25 cellular contexts compared by ENCODE assay signal in genomic region chr5:93721045-93721444, GRCh38. TPM values are rescaled to one million over a fixed set of nuclear protein-coding genes. Genes with fewer than 3 reads are reported as not detected.
DNase-seq lines count a peak whose midpoint lies in the region; ATAC-seq, FAIRE-seq and TF ChIP-seq lines count a peak whose summit lies in the region.
"Had no signal": no experiment of that assay in that cellular context is flagged by ENCODE, and none has a peak within 500 bp of the region (broad histone marks: within the 10 kb centered on the region; RNA-seq: fewer than 3 reads in every experiment).

No MANE protein-coding gene starts in this region.

- H3K36me3 Mint-ChIP-seq in CD8-positive, alpha-beta T cell = no peaks in the 10 kb centered on the region
- H3K36me3 Mint-ChIP-seq in naive thymus-derived CD8-positive, alpha-beta T cell = peaks cover 0 to 12% (median 8%) of the 10 kb centered on the region in 3 donors

- no peak overlapping the region for H3K27ac ChIP-seq in CD8-positive, alpha-beta T cell (ENCODE audit: low read depth, low read length)
- H3K27ac ChIP-seq in RWPE1 = no peak overlapping the region
- H3K27ac ChIP-seq: body of pancreas, HL-60, lower lobe of right lung, prostate gland, sigmoid colon had no signal

- CTCF ChIA-PET in CD8-positive, alpha-beta T cell (lab: Charles Lee) = interaction anchor here (0.9 kb wide), 1 partner anchor 30 kb away, joined by 4 read pairs; no protein-coding TSS in a partner anchor
- CTCF ChIA-PET in RWPE1 (lab: Yijun Ruan, JAX) = no interaction called here

- H3K36me3 ChIP-seq in CD8-positive, alpha-beta T cell (ENCODE audit: insufficient read depth, low read length) = no peaks in the 10 kb centered on the region
- H3K36me3 ChIP-seq in Loucy (ENCODE audit: insufficient read depth, low read length) = no peaks in the 10 kb centered on the region
- H3K36me3 ChIP-seq: lower lobe of right lung, prostate gland, sigmoid colon had no signal

- no peak overlapping the region for H3K4me3 ChIP-seq in CD8-positive, alpha-beta T cell (ENCODE audit: low read depth, low read length)
- H3K4me3 ChIP-seq in Loucy (ENCODE audit: low read length, poor library complexity, severe bottlenecking) = no peak overlapping the region
- H3K4me3 ChIP-seq: body of pancreas, lower lobe of right lung, mucosa of descending colon, prostate gland, sigmoid colon had no signal

- H3K4me3 Mint-ChIP-seq in CD8-positive, alpha-beta T cell = no peak overlapping the region
- H3K4me3 Mint-ChIP-seq in naive thymus-derived CD8-positive, alpha-beta T cell = peak overlapping the region in 1 of 10 donors; percentile 7
- H3K4me3 Mint-ChIP-seq: activated CD4-positive, alpha-beta memory T cell treated with anti-CD3 and anti-CD28 coated beads, Interleukin-2, amount 10 ng/mL, durations not matched to agents 7 days and 5 days; B cell had no signal

- H3K4me2 ChIP-seq in Loucy (ENCODE audit: low read depth, low read length, poor library complexity, severe bottlenecking) = peak overlapping the region; percentile 46

- no peaks in the 10 kb centered on the region for H3F3A ChIP-seq in Loucy (ENCODE audit: low read depth)

- H4K20me1 ChIP-seq in Loucy (ENCODE audit: insufficient read depth, low read length, poor library complexity, severe bottlenecking) = no peaks in the 10 kb centered on the region

- DNase-seq in activated CD4-positive, alpha-beta T cell treated with anti-CD3 and anti-CD28 coated beads for 48 hours = peak; percentile 10
- DNase-seq in activated CD4-positive, alpha-beta T cell treated with anti-CD3 and anti-CD28 coated beads, Interleukin-2, amount 50 U/mL, for 48 hours = no peak
- no peak for DNase-seq in CD8-positive, alpha-beta T cell
- peak in 3 of 10 donors; percentile 2 to 17 (median 4) for DNase-seq in naive thymus-derived CD8-positive, alpha-beta T cell
- DNase-seq in RWPE1 (ENCODE audit: low spot score) (no peak), GM13977 (ENCODE audit: low spot score) (no peak), GM12892 (ENCODE audit: insufficient read length) (no peak)
- DNase-seq: activated CD4-positive, alpha-beta memory T cell treated with anti-CD3 and anti-CD28 coated beads, Interleukin-2, amount 10 ng/mL, durations not matched to agents 7 days and 5 days; body of pancreas; DMS53; kidney; lower lobe of right lung; mucosa of descending colon; NCI-H1092 treated with DMSO at 0.1 percent for 48 hours; NCI-H187 treated with DMSO at 0.1 percent for 48 hours; NCI-H774; sigmoid colon; trophoblast cell had no signal

- no peaks in the 10 kb centered on the region for H3K4me1 ChIP-seq in CD8-positive, alpha-beta T cell (ENCODE audit: insufficient read depth, low read length)
- no peaks in the 10 kb centered on the region for H3K4me1 ChIP-seq in Loucy (ENCODE audit: insufficient read depth, low read length, poor library complexity, severe bottlenecking)
- H3K4me1 ChIP-seq: lower lobe of right lung, prostate gland had no signal

- POLR2A ChIA-PET in CD8-positive, alpha-beta T cell (lab: Charles Lee) = no interaction called here
- POLR2A ChIA-PET in naive thymus-derived CD8-positive, alpha-beta T cell (lab: Charles Lee) = no interaction called here
- POLR2A ChIA-PET in RWPE1 (lab: Yijun Ruan, JAX; ENCODE audit: low non-redundant PET) = no interaction called here

- no peaks in the 10 kb centered on the region for H3K9me3 ChIP-seq in CD8-positive, alpha-beta T cell (ENCODE audit: low read length)
- no peaks in the 10 kb centered on the region for H3K9me3 ChIP-seq in Loucy (ENCODE audit: insufficient read depth, low read depth, low read length)
- H3K9me3 ChIP-seq: body of pancreas, lower lobe of right lung, mucosa of descending colon, prostate gland, sigmoid colon had no signal

- no peaks in the 10 kb centered on the region for H3K27me3 Mint-ChIP-seq in CD8-positive, alpha-beta T cell (ENCODE audit: low read depth)
- H3K27me3 Mint-ChIP-seq in naive thymus-derived CD8-positive, alpha-beta T cell = no peaks in the 10 kb centered on the region
- H3K27me3 Mint-ChIP-seq: activated CD4-positive, alpha-beta memory T cell treated with anti-CD3 and anti-CD28 coated beads, Interleukin-2, amount 10 ng/mL, durations not matched to agents 7 days and 5 days; B cell had no signal

- H3K9ac ChIP-seq in Loucy (ENCODE audit: low read depth, low read length, poor library complexity, severe bottlenecking) = no peak overlapping the region

- TF ChIP-seq POLR2A in GM12892 (IDR thresholded peaks at IDR 0.05; ENCODE audit: low read depth, low read length) = no peak

- TF ChIP-seq CTCF in CD8-positive, alpha-beta T cell (IDR thresholded peaks at IDR 0.05) = no peak
- no peak for TF ChIP-seq CTCF in Loucy (conservative IDR thresholded peaks at IDR 0.05; ENCODE audit: low read length)
- TF ChIP-seq CTCF in RWPE1 (conservative IDR thresholded peaks at IDR 0.05; ENCODE audit: low read depth) = no peak
- no peak for TF ChIP-seq CTCF in GM13977 (IDR thresholded peaks at IDR 0.05; ENCODE audit: extremely low read depth, insufficient read depth, missing control alignments)

- no peaks in the 10 kb centered on the region for H3K9me2 ChIP-seq in Loucy (replicated peaks; ENCODE audit: low read depth, low read length)

- in situ Hi-C loops in GM13977 (cut with MboI; ENCODE audit: low pct_unique_long_range_greater_than_20kb, low sequenced_read_pairs, unreplicated experiment) = no loop called here

- H3K4me1 Mint-ChIP-seq in CD8-positive, alpha-beta T cell (ENCODE audit: low read depth) = peaks cover 24% of the 10 kb centered on the region
- peaks cover 11 to 29% (median 17%) of the 10 kb centered on the region in 4 donors for H3K4me1 Mint-ChIP-seq in naive thymus-derived CD8-positive, alpha-beta T cell
- H3K4me1 Mint-ChIP-seq: B cell had no signal

- no peaks in the 10 kb centered on the region for H3K9me3 Mint-ChIP-seq in CD8-positive, alpha-beta T cell
- H3K9me3 Mint-ChIP-seq in naive thymus-derived CD8-positive, alpha-beta T cell = no peaks in the 10 kb centered on the region
- H3K9me3 Mint-ChIP-seq: activated CD4-positive, alpha-beta memory T cell treated with anti-CD3 and anti-CD28 coated beads, Interleukin-2, amount 10 ng/mL, durations not matched to agents 7 days and 5 days had no signal

- ATAC-seq in CD8-positive, alpha-beta T cell = peak; percentile 29
- peak; percentile 53 to 76 for ATAC-seq in naive thymus-derived CD8-positive, alpha-beta T cell
- ATAC-seq: body of pancreas, HepG2, lower lobe of right lung, SK-N-SH treated with all-trans-retinoic acid at 6 μM for 48 hours had no signal

- H3K79me2 ChIP-seq in Loucy (ENCODE audit: insufficient read depth, low read length) = no peaks in the 10 kb centered on the region

- peak overlapping the region; percentile 42 for H3K27ac Mint-ChIP-seq in CD8-positive, alpha-beta T cell
- no peak overlapping the region for H3K27ac Mint-ChIP-seq in naive thymus-derived CD8-positive, alpha-beta T cell
- H3K27ac Mint-ChIP-seq: activated CD4-positive, alpha-beta memory T cell treated with anti-CD3 and anti-CD28 coated beads, Interleukin-2, amount 10 ng/mL, durations not matched to agents 7 days and 5 days; B cell had no signal

- no peak for FAIRE-seq in GM12892 (lab: Jason Lieb, UNC)
- FAIRE-seq: endothelial cell of umbilical vein, HepG2, kidney had no signal

- intact Hi-C loops in CD8-positive, alpha-beta T cell (cut with DNase I, micrococcal nuclease) = loop anchor here in 1 of 2 experiments (5.0 kb wide), 1 partner anchor 94 kb away; no protein-coding TSS in a partner anchor

- no peak overlapping the region for H2AFZ ChIP-seq in Loucy (ENCODE audit: low read length)

- no peaks in the 10 kb centered on the region for H3K27me3 ChIP-seq in CD8-positive, alpha-beta T cell (ENCODE audit: insufficient read depth, low read length)
- no peaks in the 10 kb centered on the region for H3K27me3 ChIP-seq in Loucy (ENCODE audit: insufficient read depth, low read length, poor library complexity, severe bottlenecking)
- H3K27me3 ChIP-seq: body of pancreas, sigmoid colon had no signal

RNA-seq across cellular contexts. Expression of gene POU5F2, which starts 20.4 kb away (rescaled TPM):
- under 1 TPM; 0.43 to 0.56 TPM for total RNA-seq in CD8-positive, alpha-beta T cell
- 1 to 10 TPM; 1.6 to 1.7 TPM for total RNA-seq in naive thymus-derived CD8-positive, alpha-beta T cell
- under 1 TPM in 2 of 3 donors, not detected in 1; 0.15 to 0.20 TPM for polyA plus RNA-seq in naive thymus-derived CD8-positive, alpha-beta T cell
- polyA plus RNA-seq in GM12892 (2012; ENCODE audit: missing spikeins) = 0.25 TPM
